31 cellular contexts compared by ENCODE assay signal in genomic region chr16:77511053-77511452, GRCh38.
"Had no signal": no experiment of that assay in that cellular context is flagged by ENCODE, and none has a peak within 500 bp of the region (broad histone marks: within the 10 kb centered on the region; RNA-seq: fewer than 3 reads in every experiment).

No MANE protein-coding gene starts in this region.

- FAIRE-seq: pancreas, urothelium cell line had no signal

- H3K9me3 ChIP-seq: pancreas, psoas muscle, spleen, suprapubic skin, testis, tibial artery, transverse colon, vagina had no signal

- DNase-seq: naive thymus-derived CD4-positive, alpha-beta T cell; natural killer cell; occipital lobe; pancreas; posterior cingulate gyrus; psoas muscle; right cardiac atrium; spleen; stimulated activated CD4-positive, alpha-beta T cell treated with anti-CD3 and anti-CD28 coated beads, Interleukin-12 subunit alpha, Interleukin-12 subunit beta, amount 100 ng/mL, for 4 hours; stimulated activated CD4-positive, alpha-beta T cell treated with anti-CD3 and anti-CD28 coated beads, Interleukin-1b, Interleukin-23, amount 100 ng/mL, for 48 hours; stimulated activated CD4-positive, alpha-beta T cell treated with anti-CD3 and anti-CD28 coated beads, Interleukin-4, amount 100 ng/mL, for 1 hour; stimulated activated CD4-positive, alpha-beta T cell treated with anti-CD3 and anti-CD28 coated beads, Interleukin-4, amount 100 ng/mL, for 4 hours; stimulated activated CD8-positive, alpha-beta memory T cell treated with anti-CD3 and anti-CD28 coated beads, Interleukin-4, amount 100 ng/mL, for 48 hours; stimulated activated naive CD4-positive, alpha-beta T cell; stimulated activated naive CD8-positive, alpha-beta T cell treated with anti-CD3 and anti-CD28 coated beads, Interleukin-15, amount 100 ng/mL, for 72 hours; stimulated activated naive CD8-positive, alpha-beta T cell treated with anti-CD3 and anti-CD28 coated beads, Interleukin-15, Interleukin-2, amounts not matched to agents 100 U/mL and 50 U/mL, for 24 hours; substantia nigra; testis; tibial artery; transverse colon had no signal

- H2AFZ ChIP-seq: neural progenitor cell had no signal

- H3K4me3 Mint-ChIP-seq: naive thymus-derived CD4-positive, alpha-beta T cell; natural killer cell; nephron; neural progenitor cell; stimulated activated memory B cell treated with anti-CD40 and anti-IgM and Interleukin-4, amounts not matched to agents 10 μg/mL and 1 μg/mL and 100 μg/mL, for 72 hours; stimulated activated naive CD8-positive, alpha-beta T cell treated with anti-CD3 and anti-CD28 coated beads, Interleukin-15, amount 100 ng/mL, for 72 hours; type B pancreatic cell had no signal

- H3K27ac Mint-ChIP-seq: naive thymus-derived CD4-positive, alpha-beta T cell; natural killer cell; nephron; neural progenitor cell; progenitor cell of endocrine pancreas; stimulated activated memory B cell treated with anti-CD40 and anti-IgM and Interleukin-4, amounts not matched to agents 10 μg/mL and 1 μg/mL and 100 μg/mL, for 72 hours; stimulated activated naive CD8-positive, alpha-beta T cell treated with anti-CD3 and anti-CD28 coated beads, Interleukin-15, amount 100 ng/mL, for 72 hours; type B pancreatic cell had no signal

- H3K4me2 ChIP-seq: neural progenitor cell, smooth muscle cell had no signal

- H3K4me1 Mint-ChIP-seq: naive thymus-derived CD4-positive, alpha-beta T cell; natural killer cell; stimulated activated memory B cell treated with anti-CD40 and anti-IgM and Interleukin-4, amounts not matched to agents 10 μg/mL and 1 μg/mL and 100 μg/mL, for 72 hours; stimulated activated naive CD8-positive, alpha-beta T cell treated with anti-CD3 and anti-CD28 coated beads, Interleukin-15, amount 100 ng/mL, for 72 hours had no signal

- H3K36me3 ChIP-seq: neural progenitor cell, pancreas, spleen, suprapubic skin, tibial artery, transverse colon, vagina had no signal

- H3K4me3 ChIP-seq: neural progenitor cell, pancreas, psoas muscle, skin epidermis, smooth muscle cell, spleen, suprapubic skin, testis, tibial artery, transverse colon, vagina had no signal

- H3K9ac ChIP-seq: neural progenitor cell had no signal

- H3K27me3 ChIP-seq: neural progenitor cell, spleen, suprapubic skin, testis, tibial artery, transverse colon, vagina had no signal

- H3K27me3 Mint-ChIP-seq: progenitor cell of endocrine pancreas; stimulated activated memory B cell treated with anti-CD40 and anti-IgM and Interleukin-4, amounts not matched to agents 10 μg/mL and 1 μg/mL and 100 μg/mL, for 72 hours had no signal

- H3K36me3 Mint-ChIP-seq: naive thymus-derived CD4-positive, alpha-beta T cell; natural killer cell; neural progenitor cell; stimulated activated memory B cell treated with anti-CD40 and anti-IgM and Interleukin-4, amounts not matched to agents 10 μg/mL and 1 μg/mL and 100 μg/mL, for 72 hours; type B pancreatic cell had no signal

- H3K4me1 ChIP-seq: pancreas, psoas muscle, spleen, suprapubic skin, testis, tibial artery, transverse colon, vagina had no signal

- H3K27ac ChIP-seq: neural progenitor cell, pancreas, psoas muscle, skin epidermis, spleen, suprapubic skin, testis, tibial artery, transverse colon, vagina had no signal

- ATAC-seq: naive thymus-derived CD4-positive, alpha-beta T cell; natural killer cell; pancreas; psoas muscle; right cardiac atrium; sciatic nerve; stimulated activated memory B cell treated with anti-CD40 and anti-IgM and Interleukin-4, amounts not matched to agents 10 μg/mL and 1 μg/mL and 100 μg/mL, for 72 hours; stimulated activated naive CD8-positive, alpha-beta T cell treated with anti-CD3 and anti-CD28 coated beads, Interleukin-15, amount 100 ng/mL, for 72 hours; stimulated activated naive CD8-positive, alpha-beta T cell treated with anti-CD3 and anti-CD28 coated beads, Interleukin-15, Interleukin-2, amounts not matched to agents 100 U/mL and 50 U/mL, for 24 hours had no signal
